Comparison of ENCODE assay signal across 3 cellular contexts in genomic region chr19:56217039-56217949, GRCh38.
TF ChIP-seq lines count a peak whose summit lies in the region.

No MANE protein-coding gene starts in this region.

TF ChIP-seq in liver, 16 proteins besides CTCF, POLR2A, EP300 and RAD21:
- TF ChIP-seq MAX (IDR thresholded peaks at IDR 0.05): no peak
- no peak for TF ChIP-seq REST (IDR thresholded peaks at IDR 0.05)
- TF ChIP-seq GABPA (IDR thresholded peaks at IDR 0.05 in 1 of 2, conservative IDR thresholded peaks at IDR 0.05 in 1 of 2): no peak
- no peak for TF ChIP-seq JUND (IDR thresholded peaks at IDR 0.05)
- TF ChIP-seq RXRA (IDR thresholded peaks at IDR 0.05): no peak
- TF ChIP-seq ATF3 (IDR thresholded peaks at IDR 0.05): no peak
- TF ChIP-seq NR2F2 (IDR thresholded peaks at IDR 0.05): no peak
- TF ChIP-seq HNF4G (IDR thresholded peaks at IDR 0.05): no peak
- TF ChIP-seq ZBTB33 (IDR thresholded peaks at IDR 0.05): no peak
- TF ChIP-seq YY1 (IDR thresholded peaks at IDR 0.05): no peak
- TF ChIP-seq FOXA2 (IDR thresholded peaks at IDR 0.05): no peak
- no peak for TF ChIP-seq FOXA1 (IDR thresholded peaks at IDR 0.05)

TF ChIP-seq in HepG2, 621 proteins besides CTCF, POLR2A, EP300 and RAD21:
- TF ChIP-seq JARID2 (CRISPR knock-in tag; IDR thresholded peaks at IDR 0.05; ENCODE audit: insufficient replicate concordance): no peak
- TF ChIP-seq TBX3 (IDR thresholded peaks at IDR 0.05; ENCODE audit: borderline replicate concordance): no peak
- no peak for TF ChIP-seq SPEN (CRISPR knock-in tag; IDR thresholded peaks at IDR 0.05; ENCODE audit: low read depth)
- TF ChIP-seq TCF7 (IDR thresholded peaks at IDR 0.05; ENCODE audit: low read depth): no peak
- TF ChIP-seq SKIL (CRISPR knock-in tag; IDR thresholded peaks at IDR 0.05; ENCODE audit: borderline replicate concordance): no peak
- TF ChIP-seq ZMAT5 (CRISPR knock-in tag; IDR thresholded peaks at IDR 0.05; ENCODE audit: borderline replicate concordance, low read depth): no peak
- TF ChIP-seq SNAPC2 (CRISPR knock-in tag; IDR thresholded peaks at IDR 0.05): no peak
- no peak for TF ChIP-seq HNRNPLL (IDR thresholded peaks at IDR 0.05; ENCODE audit: low read depth, low read length, poor library complexity, severe bottlenecking)
- TF ChIP-seq NFE2L2 (IDR thresholded peaks at IDR 0.05; ENCODE audit: low read length): no peak
- no peak for TF ChIP-seq MYC (CRISPR knock-in tag; IDR thresholded peaks at IDR 0.05; ENCODE audit: borderline replicate concordance)
- TF ChIP-seq FOXA3 (CRISPR knock-in tag; IDR thresholded peaks at IDR 0.05): no peak
- TF ChIP-seq ZMYM3 (CRISPR knock-in tag; IDR thresholded peaks at IDR 0.05): no peak
- TF ChIP-seq ZIK1 (CRISPR knock-in tag; IDR thresholded peaks at IDR 0.05; ENCODE audit: borderline replicate concordance, low read depth): no peak
- no peak for TF ChIP-seq PTBP1 (IDR thresholded peaks at IDR 0.05; ENCODE audit: low read depth, low read length, poor library complexity, severe bottlenecking)
- no peak for TF ChIP-seq CBX5 (CRISPR knock-in tag; IDR thresholded peaks at IDR 0.05; ENCODE audit: borderline replicate concordance)

TF ChIP-seq in H1, 55 proteins besides CTCF, POLR2A, EP300 and RAD21:
- peak; percentile 59 for TF ChIP-seq KDM4A (IDR thresholded peaks at IDR 0.05; ENCODE audit: low read depth, low read length, severe bottlenecking)
- TF ChIP-seq MAX (IDR thresholded peaks at IDR 0.05): peak; percentile 60
- TF ChIP-seq USF2 (IDR thresholded peaks at IDR 0.05; ENCODE audit: low read length): no peak
- no peak for TF ChIP-seq SP4 (IDR thresholded peaks at IDR 0.05; ENCODE audit: low read length)
- no peak for TF ChIP-seq POU5F1 (IDR thresholded peaks at IDR 0.05; ENCODE audit: low read depth, low read length)
- no peak for TF ChIP-seq NANOG (IDR thresholded peaks at IDR 0.05; ENCODE audit: insufficient read depth, low read depth, low read length, poor library complexity, severe bottlenecking)
- no peak for TF ChIP-seq CTBP2 (IDR thresholded peaks at IDR 0.05; ENCODE audit: borderline replicate concordance, insufficient read depth, insufficient read length, low read length)
- TF ChIP-seq SRF (IDR thresholded peaks at IDR 0.05; ENCODE audit: low read depth, low read length): no peak
- TF ChIP-seq E2F6 (IDR thresholded peaks at IDR 0.05): peak; percentile 43
- TF ChIP-seq BRCA1 (IDR thresholded peaks at IDR 0.05; ENCODE audit: low read depth, low read length): no peak
- no peak for TF ChIP-seq KDM1A (IDR thresholded peaks at IDR 0.05; ENCODE audit: borderline replicate concordance, low read length)
- peak; percentile 21; the same call in 1 of the 2 replicates for TF ChIP-seq TBP (IDR thresholded peaks at IDR 0.05; ENCODE audit: low read depth, low read length)
- peak; percentile 50; the same call in 1 of the 2 replicates for TF ChIP-seq GABPA (IDR thresholded peaks at IDR 0.05; ENCODE audit: borderline replicate concordance, insufficient read depth, low read length)
- 0 out of 2 replicates have a peak, but pooled peaks have one; percentile 8 for TF ChIP-seq POLR2AphosphoS5 (IDR thresholded peaks at IDR 0.05; ENCODE audit: low read depth, low read length)
- no peak for TF ChIP-seq CBX5 (IDR thresholded peaks at IDR 0.05; ENCODE audit: low read depth, low read length)
- TF ChIP-seq SUZ12 (IDR thresholded peaks at IDR 0.05; ENCODE audit: low read length): no peak
- TF ChIP-seq CEBPB (IDR thresholded peaks at IDR 0.05; ENCODE audit: low read depth, low read length): no peak
- no peak for TF ChIP-seq CREB1 (IDR thresholded peaks at IDR 0.05)
- TF ChIP-seq EGR1 (IDR thresholded peaks at IDR 0.05; ENCODE audit: borderline replicate concordance, low read depth, low read length): no peak
- TF ChIP-seq SIRT6 (IDR thresholded peaks at IDR 0.05; ENCODE audit: low read length): no peak
- TF ChIP-seq CHD7 (IDR thresholded peaks at IDR 0.05; ENCODE audit: insufficient replicate concordance, low read length): no peak
- TF ChIP-seq FOSL1 (IDR thresholded peaks at IDR 0.05; ENCODE audit: insufficient read depth, low read depth, low read length): no peak
- no peak for TF ChIP-seq SIX5 (IDR thresholded peaks at IDR 0.05; ENCODE audit: low read depth, low read length)
- no peak for TF ChIP-seq SAP30 (IDR thresholded peaks at IDR 0.05; ENCODE audit: insufficient read depth, insufficient replicate concordance, low read length)
- no peak for TF ChIP-seq BCL11A (IDR thresholded peaks at IDR 0.05; ENCODE audit: low read depth in 2 of 2, low read length in 2 of 2)
- no peak for TF ChIP-seq CHD1 (IDR thresholded peaks at IDR 0.05; ENCODE audit: low read depth, low read length)
- TF ChIP-seq RBBP5 (IDR thresholded peaks at IDR 0.05; ENCODE audit: borderline replicate concordance, low read depth, low read length): no peak
- TF ChIP-seq SP2 (IDR thresholded peaks at IDR 0.05; ENCODE audit: low read length): no peak
- no peak for TF ChIP-seq BACH1 (IDR thresholded peaks at IDR 0.05; ENCODE audit: low read length)
- TF ChIP-seq HDAC6 (IDR thresholded peaks at IDR 0.05; ENCODE audit: low read depth, low read length): no peak
- TF ChIP-seq PHF8 (conservative IDR thresholded peaks at IDR 0.05; ENCODE audit: low read depth, low read length): peak; percentile 48; the same call in 1 of the 2 replicates
- TF ChIP-seq SIN3A (conservative IDR thresholded peaks at IDR 0.05 in 1 of 2, IDR thresholded peaks at IDR 0.05 in 1 of 2; ENCODE audit: low read depth in 1 of 2, low read length in 2 of 2): no peak
- no peak for TF ChIP-seq YY1 (IDR thresholded peaks at IDR 0.05; ENCODE audit: low read depth, low read length)
- TF ChIP-seq TCF12 (IDR thresholded peaks at IDR 0.05; ENCODE audit: low read depth, low read length): no peak
- TF ChIP-seq ATF3 (IDR thresholded peaks at IDR 0.05; ENCODE audit: insufficient read depth, low read depth, low read length): no peak
TF ChIP-seq in H1: peak in this region for 7.
